ENCODE assay signal across 8 cellular contexts in genomic region chr2:202238234-202239197, GRCh38. TPM values are rescaled to one million over a fixed set of nuclear protein-coding genes. Genes with fewer than 3 reads are reported as not detected.
DNase-seq lines count a peak whose midpoint lies in the region; ATAC-seq, FAIRE-seq and TF ChIP-seq lines count a peak whose summit lies in the region.

Gene SUMO1 (minus strand): TSS chr2:202238597. CDS start chr2:202238451, 146 bp downstream.

- H3K4me1 ChIP-seq in OCI-LY3 (ENCODE audit: low read length) (peaks cover 13% of the 10 kb centered on the region), endothelial cell of umbilical vein (ENCODE audit: control insufficient read depth, extremely low read depth, insufficient read depth, low read length) (peaks cover 15% of the 10 kb centered on the region)

- H3K36me3 ChIP-seq in OCI-LY3 (replicated peaks; ENCODE audit: low read depth, low read length) (no peaks in the 10 kb centered on the region), endothelial cell of umbilical vein (ENCODE audit: control insufficient read depth in 2 of 2, extremely low read depth in 1 of 2, insufficient read depth in 2 of 2, low read length in 2 of 2) (no peaks in the 10 kb centered on the region)

- H3K27ac ChIP-seq in OCI-LY3 (ENCODE audit: low read length) (peak within 1 kb of the TSS; percentile 47), endothelial cell of umbilical vein (ENCODE audit: insufficient read depth, low read depth, low read length) (peak within 1 kb of the TSS; percentile 65)

- CTCF ChIA-PET in endothelial cell of umbilical vein (lab: Charles Lee): interaction anchor here (1.2 kb wide), 1 partner anchor 17 kb away, joined by 4 read pairs; no protein-coding TSS in a partner anchor

- H3K27me3 ChIP-seq in OCI-LY3 (ENCODE audit: low read depth, low read length) (no peaks in the 10 kb centered on the region), endothelial cell of umbilical vein (ENCODE audit: control insufficient read depth in 2 of 2, insufficient read depth in 2 of 2, low read length in 2 of 2) (no peaks in the 10 kb centered on the region)

- H4K20me1 ChIP-seq in OCI-LY3 (ENCODE audit: insufficient read depth, low read length) (peaks cover 30% of the 10 kb centered on the region), endothelial cell of umbilical vein (replicated peaks; ENCODE audit: control insufficient read depth, extremely low read depth, insufficient read depth, low read length) (no peaks in the 10 kb centered on the region)

- H3K79me2 ChIP-seq in OCI-LY3 (ENCODE audit: low read length) (peaks cover 52% of the 10 kb centered on the region), endothelial cell of umbilical vein (ENCODE audit: control insufficient read depth, insufficient read depth, low read length) (peaks cover 38% of the 10 kb centered on the region)

- H3K36me3 Mint-ChIP-seq in mesothelial cell of epicardium: no peaks in the 10 kb centered on the region

- peak within 1 kb of the TSS; percentile 84 for H3K4me2 ChIP-seq in OCI-LY3 (ENCODE audit: low read length)
- peak within 1 kb of the TSS; percentile 98 for H3K4me2 ChIP-seq in endothelial cell of umbilical vein (ENCODE audit: insufficient read depth, low read length)

- TSS peak; percentile 96 for BruUV-seq in endothelial cell of umbilical vein (replicated peaks; lab: Mats Ljungman, UMichigan)

- dilution Hi-C loops in endothelial cell of umbilical vein (cut with MboI; ENCODE audit: extremely low pct_ligation_motif_present, low sequenced_read_pairs): no loop called here

- H3K27ac Mint-ChIP-seq in mesothelial cell of epicardium: peak within 1 kb of the TSS; percentile 99

- H3K9me3 Mint-ChIP-seq in mesothelial cell of epicardium: no peaks in the 10 kb centered on the region

- H3K27me3 Mint-ChIP-seq in mesothelial cell of epicardium (ENCODE audit: low read depth): no peaks in the 10 kb centered on the region

- TF ChIP-seq POLR2A in endothelial cell of umbilical vein (IDR thresholded peaks at IDR 0.05; ENCODE audit: low read depth, low read length): peak; percentile 73

- no peak for FAIRE-seq in D721Med (lab: Jason Lieb, UNC)
- FAIRE-seq in endothelial cell of umbilical vein (lab: Jason Lieb, UNC): peak; percentile 93

- peak within 1 kb of the TSS; percentile 96 for H3K4me3 ChIP-seq in OCI-LY3 (ENCODE audit: low read length)
- H3K4me3 ChIP-seq in endothelial cell of umbilical vein (replicated peaks in 1 of 3; ENCODE audit: insufficient read depth in 1 of 3, low read depth in 1 of 3, low read length in 3 of 3): peak within 1 kb of the TSS; percentile 78 to 86 (median 82)

- H3K9me3 ChIP-seq in OCI-LY3 (ENCODE audit: insufficient read depth, low read length): no peaks in the 10 kb centered on the region
- H3K9me3 ChIP-seq in endothelial cell of umbilical vein (replicated peaks; ENCODE audit: control insufficient read depth, insufficient read depth, low read length): no peaks in the 10 kb centered on the region

- H2AFZ ChIP-seq in OCI-LY3 (ENCODE audit: low read depth, low read length): peak within 1 kb of the TSS; percentile 99
- peak within 1 kb of the TSS; percentile 96 for H2AFZ ChIP-seq in endothelial cell of umbilical vein (ENCODE audit: low read depth, low read length)

- no peaks in the 10 kb centered on the region for H3K9me1 ChIP-seq in endothelial cell of umbilical vein (replicated peaks; ENCODE audit: control insufficient read depth, extremely low read depth, insufficient read depth, low read length)

- DNase-seq in D721Med (ENCODE audit: insufficient read length, low spot score) (peak; percentile 89), HuH-7.5 (ENCODE audit: low spot score) (peak; percentile 79), activated T-cell treated with anti-CD3 and anti-CD28 coated beads for 1 hour (ENCODE audit: low read depth) (peak; percentile 85), endothelial cell of umbilical vein (ENCODE audit: low read depth, low spot score) (peak; percentile 91), mesothelial cell of epicardium (ENCODE audit: low spot score in 2 of 2, unreplicated experiment in 2 of 2) (peak; percentile 74 to 90)
- DNase-seq in stimulated activated CD8-positive, alpha-beta memory T cell treated with anti-CD3 and anti-CD28 coated beads, Interleukin-15, amount 100 ng/mL, for 48 hours (ENCODE audit: low read depth in 2 of 2): peak; percentile 83 to 85

- intact Hi-C loops in endothelial cell of umbilical vein (cut with micrococcal nuclease): loop anchor here (1.0 kb wide), 2 partner anchors 11 to 27 kb away; partner anchors contain the start of gene NOP58

- peak; percentile 94 for ATAC-seq in GM21526 (IDR thresholded peaks at IDR 0.05; ENCODE audit: low FRiP score, unreplicated experiment)

- no peak for TF ChIP-seq CTCF in D721Med (IDR thresholded peaks at IDR 0.05; ENCODE audit: insufficient read depth, missing control alignments)
- no peak for TF ChIP-seq CTCF in OCI-LY3 (IDR thresholded peaks at IDR 0.05; ENCODE audit: low read depth, low read length)
- TF ChIP-seq CTCF in endothelial cell of umbilical vein (IDR thresholded peaks at IDR 0.05; ENCODE audit: extremely low read depth in 1 of 2, insufficient read depth in 1 of 2, low read depth in 1 of 2, low read length in 2 of 2): no peak
- no peak for TF ChIP-seq CTCF in mesothelial cell of epicardium (IDR thresholded peaks at IDR 0.05; ENCODE audit: unreplicated experiment)

- H3K4me1 Mint-ChIP-seq in mesothelial cell of epicardium: peaks cover 17% of the 10 kb centered on the region

- POLR2A ChIA-PET in endothelial cell of umbilical vein (lab: Charles Lee): no interaction called here

- peak within 1 kb of the TSS; percentile 99 for H3K4me3 Mint-ChIP-seq in mesothelial cell of epicardium

- H3K9ac ChIP-seq in OCI-LY3 (ENCODE audit: low read length) (peak within 1 kb of the TSS; percentile 94), endothelial cell of umbilical vein (replicated peaks; ENCODE audit: extremely low read depth, insufficient read depth, low read length) (peak within 1 kb of the TSS; percentile 78)

TF ChIP-seq in endothelial cell of umbilical vein, 7 proteins besides CTCF, POLR2A, EP300 and RAD21:
- TF ChIP-seq POLR2AphosphoS5 (IDR thresholded peaks at IDR 0.05; ENCODE audit: insufficient read depth, low read depth, low read length): peak; percentile 70
- no peak for TF ChIP-seq MAX (IDR thresholded peaks at IDR 0.05; ENCODE audit: insufficient read depth, insufficient read length)

RNA-seq across cellular contexts. Expression of gene SUMO1, which starts in this region (rescaled TPM):
- total RNA-seq in endothelial cell of umbilical vein (102 and 105 TPM in 2 replicates), mesothelial cell of epicardium (106 to 113 TPM (median 110 TPM) in 3 replicates)
- 32.7 and 38.5 TPM in 2 replicates for polyA plus RNA-seq in endothelial cell of umbilical vein
- 58.9 and 59.7 TPM in 2 replicates for polyA plus RNA-seq in endothelial cell of umbilical vein (2011; cell fraction: cytosol; rRNA removed)
- polyA plus RNA-seq in endothelial cell of umbilical vein (2011; cell fraction: nucleus; rRNA removed): 20.4 and 24.1 TPM in 2 replicates
- 122 and 164 TPM in 2 replicates for polyA plus RNA-seq in endothelial cell of umbilical vein (2012)
- 39.6 and 49.1 TPM in 2 replicates for polyA minus RNA-seq in endothelial cell of umbilical vein
- 31.9 TPM for polyA minus RNA-seq in endothelial cell of umbilical vein (2011; cell fraction: cytosol; rRNA and poly(A)+ RNA removed)
- 11.5 and 18.3 TPM in 2 replicates for polyA minus RNA-seq in endothelial cell of umbilical vein (2011; cell fraction: nucleus; rRNA and poly(A)+ RNA removed)

Comparison
In these comparisons a context has a peak if more than half of its experiments do, and no peak if none do; other contexts are left out.
1. Peak in every context shown above with its lines: DNase-seq, ATAC-seq, H3K4me3 ChIP-seq and H3K27ac ChIP-seq.